In genomic region chr3:169940486-169941181, GRCh38 we compare ENCODE assay signal across 11 cellular contexts. TPM values are rescaled to one million over a fixed set of nuclear protein-coding genes. Genes with fewer than 3 reads are reported as not detected.
DNase-seq lines count a peak whose midpoint lies in the region; ATAC-seq, FAIRE-seq and TF ChIP-seq lines count a peak whose summit lies in the region.
"Had no signal": no experiment of that assay in that cellular context is flagged by ENCODE, and none has a peak within 500 bp of the region (broad histone marks: within the 10 kb centered on the region; RNA-seq: fewer than 3 reads in every experiment).

No MANE protein-coding gene starts in this region.

- H3K9ac ChIP-seq in GM12878 (ENCODE audit: control insufficient read depth, insufficient read depth, low read length): peak overlapping the region; percentile 78

- H3K4me1 Mint-ChIP-seq in CD4-positive, alpha-beta memory T cell: peaks cover 5 to 15% (median 6%) of the 10 kb centered on the region in 4 donors
- peaks cover 13% of the 10 kb centered on the region for H3K4me1 Mint-ChIP-seq in T-helper 2 cell treated with Interferon-gamma antibody and Interleukin-4, amounts not matched to agents 5 μg/mL and 100 μg/mL, for 36 hours (ENCODE audit: low read depth)

- peaks cover 14 to 15% of the 10 kb centered on the region in 2 donors for H3K27me3 Mint-ChIP-seq in CD4-positive, alpha-beta memory T cell
- peaks cover 5% of the 10 kb centered on the region for H3K27me3 Mint-ChIP-seq in T-helper 2 cell treated with Interferon-gamma antibody and Interleukin-4, amounts not matched to agents 5 μg/mL and 100 μg/mL, for 36 hours (ENCODE audit: low read depth)

- no peaks in the 10 kb centered on the region for H4K20me1 ChIP-seq in GM12878 (ENCODE audit: control insufficient read depth, insufficient read depth)

- H3K79me2 ChIP-seq in GM12878 (ENCODE audit: control insufficient read depth, insufficient read depth, low read length): no peaks in the 10 kb centered on the region; the same call in 1 of the 2 replicates

- intact Hi-C loops in GM12878 (cut with micrococcal nuclease; ENCODE audit: unreplicated experiment): no loop called here
- intact Hi-C loops in CD4-positive, alpha-beta memory T cell (cut with micrococcal nuclease): no loop called here

- peak overlapping the region; percentile 39 for H2AFZ ChIP-seq in GM12878 (ENCODE audit: control insufficient read depth, low read depth, low read length)

- no peaks in the 10 kb centered on the region for H3K27me3 ChIP-seq in GM12878 (replicated peaks in 1 of 2; ENCODE audit: control insufficient read depth in 2 of 2, insufficient read depth in 2 of 2, low read length in 1 of 2)
- no peaks in the 10 kb centered on the region for H3K27me3 ChIP-seq in CD4-positive, alpha-beta memory T cell (ENCODE audit: insufficient read depth, low read length)
- H3K27me3 ChIP-seq: body of pancreas had no signal

- no peaks in the 10 kb centered on the region for H3K36me3 Mint-ChIP-seq in CD4-positive, alpha-beta memory T cell
- H3K36me3 Mint-ChIP-seq in T-helper 2 cell treated with Interferon-gamma antibody and Interleukin-4, amounts not matched to agents 5 μg/mL and 100 μg/mL, for 36 hours (ENCODE audit: low read depth): no peaks in the 10 kb centered on the region

- H3K4me2 ChIP-seq in GM12878 (ENCODE audit: control insufficient read depth, insufficient read depth): peak overlapping the region; percentile 70

- in situ Hi-C loops in GM12878 (cut with MboI): no loop called here

- POLR2A ChIA-PET in GM12878 (lab: Charles Lee): interaction anchor here (0.5 to 3.3 kb wide), 4 partner anchors 9 to 168 kb away, joined by 3 to 24 read pairs (median 5); partner anchors contain the start of gene SEC62
- POLR2A ChIA-PET in CD4-positive, alpha-beta memory T cell (lab: Charles Lee; ENCODE audit: partially characterized antibody): interaction anchor here (0.6 kb wide), 1 partner anchor 30 kb away, joined by 3 read pairs; no protein-coding TSS in a partner anchor

- peak overlapping the region; percentile 45 for H3K4me3 ChIP-seq in GM12878
- H3K4me3 ChIP-seq in CD4-positive, alpha-beta memory T cell (ENCODE audit: low read length in 2 of 2): no peak overlapping the region
- H3K4me3 ChIP-seq: body of pancreas had no signal

- BruUV-seq in GM12878 (replicated peaks; lab: Mats Ljungman, UMichigan): TSS peak; percentile 82

- TF ChIP-seq RAD21 in GM12878 (IDR thresholded peaks at IDR 0.05; ENCODE audit: insufficient read depth, low read depth, low read length): no peak

- H3K36me3 ChIP-seq in GM12878 (ENCODE audit: control insufficient read depth in 2 of 2, insufficient read depth in 2 of 2, low read length in 1 of 2): no peaks in the 10 kb centered on the region
- no peaks in the 10 kb centered on the region for H3K36me3 ChIP-seq in CD4-positive, alpha-beta memory T cell (ENCODE audit: insufficient read depth, low read length)

- ATAC-seq in GM18511 (IDR thresholded peaks at IDR 0.05; ENCODE audit: unreplicated experiment) (peak; percentile 83), GM21526 (IDR thresholded peaks at IDR 0.05; ENCODE audit: low FRiP score, unreplicated experiment) (peak; percentile 78), HG03432 (IDR thresholded peaks at IDR 0.05; ENCODE audit: unreplicated experiment) (peak; percentile 81), GM12878 (peak; percentile 86)
- ATAC-seq: body of pancreas had no signal

- no peaks in the 10 kb centered on the region for H3K9me3 Mint-ChIP-seq in CD4-positive, alpha-beta memory T cell
- H3K9me3 Mint-ChIP-seq in T-helper 2 cell treated with Interferon-gamma antibody and Interleukin-4, amounts not matched to agents 5 μg/mL and 100 μg/mL, for 36 hours: no peaks in the 10 kb centered on the region

- RAD21 ChIA-PET in GM12878 (lab: Charles Lee; ENCODE audit: unreplicated experiment): interaction anchor here (0.8 to 13.6 kb wide), 5 partner anchors 8 to 26 kb away, joined by 3 to 123 read pairs (median 4); partner anchors contain the start of gene SEC62

- FAIRE-seq in GM12878 (lab: Jason Lieb, UNC): peak; percentile 89

- SMC1A ChIA-PET in GM12878 (lab: Charles Lee; ENCODE audit: uncharacterized antibody, unreplicated experiment): interaction anchor here (1.4 to 14.2 kb wide), 5 partner anchors 8 to 27 kb away, joined by 13 to 174 read pairs (median 24); partner anchors contain the start of gene SEC62

- 0% methylated on average over 6 of the region's 6 CpGs for WGBS in GM12878 (ENCODE audit: insufficient coverage, insufficient replicate concordance, low lambda C conversion rate, missing lambda C conversion rate)

- CTCF ChIA-PET in GM12878 (lab: Yijun Ruan, JAX): interaction anchor here (1.0 to 2.7 kb wide), 2 partner anchors 14 to 27 kb away, joined by 3 to 12 read pairs; partner anchors contain the start of gene SEC62
- CTCF ChIA-PET in CD4-positive, alpha-beta memory T cell (lab: Charles Lee; ENCODE audit: partially characterized antibody): interaction anchor here (1.2 kb wide), 1 partner anchor 79 kb away, joined by 3 read pairs; no protein-coding TSS in a partner anchor

- H3K9me3 ChIP-seq in GM12878 (replicated peaks; ENCODE audit: control insufficient read depth, insufficient read depth, low read length): no peaks in the 10 kb centered on the region; the same call in 2 of the 3 replicates
- no peaks in the 10 kb centered on the region for H3K9me3 ChIP-seq in CD4-positive, alpha-beta memory T cell (ENCODE audit: control insufficient read depth in 1 of 2, low read length in 2 of 2)
- H3K9me3 ChIP-seq: body of pancreas had no signal

- DNase-seq in GM12878 (ENCODE audit: low read depth, low spot score): peak; percentile 87
- DNase-seq in CD4-positive, alpha-beta memory T cell: no peak
- DNase-seq in NCI-H345 (lab: John Stamatoyannopoulos, UW): no peak
- DNase-seq in dedifferentiated amniotic fluid mesenchymal stem cell (ENCODE audit: extremely low spot score): no peak
- no peak for DNase-seq in T-helper 2 cell treated with Interferon-gamma antibody and Interleukin-4, amounts not matched to agents 5 μg/mL and 100 μg/mL, for 36 hours (ENCODE audit: low spot score)
- DNase-seq: activated CD4-positive, alpha-beta T cell treated with anti-CD3 and anti-CD28 coated beads for 48 hours; body of pancreas had no signal

- peaks cover 43% of the 10 kb centered on the region for H3K4me1 ChIP-seq in GM12878 (ENCODE audit: control insufficient read depth, insufficient read depth, low read length)
- H3K4me1 ChIP-seq in CD4-positive, alpha-beta memory T cell (ENCODE audit: insufficient read depth, low read length): peaks cover 5% of the 10 kb centered on the region
- H3K4me1 ChIP-seq: body of pancreas had no signal

- no peak for TF ChIP-seq CTCF in GM12878 (IDR thresholded peaks at IDR 0.05 in 2 of 3, conservative IDR thresholded peaks at IDR 0.05 in 1 of 3; ENCODE audit: control insufficient read depth in 2 of 3, extremely low read depth in 1 of 3, insufficient read depth in 1 of 3, low read depth in 3 of 3, low read length in 3 of 3)

- H3K27ac Mint-ChIP-seq in CD4-positive, alpha-beta memory T cell: no peak overlapping the region
- H3K27ac Mint-ChIP-seq in T-helper 2 cell treated with Interferon-gamma antibody and Interleukin-4, amounts not matched to agents 5 μg/mL and 100 μg/mL, for 36 hours: no peak overlapping the region

- peak overlapping the region; percentile 99 for H3K27ac ChIP-seq in GM12878 (ENCODE audit: control insufficient read depth, insufficient read depth)
- H3K27ac ChIP-seq in CD4-positive, alpha-beta memory T cell (ENCODE audit: low read depth, low read length): no peak overlapping the region
- H3K27ac ChIP-seq: body of pancreas had no signal

- H3K4me3 Mint-ChIP-seq in CD4-positive, alpha-beta memory T cell: no peak overlapping the region
- no peak overlapping the region for H3K4me3 Mint-ChIP-seq in T-helper 2 cell treated with Interferon-gamma antibody and Interleukin-4, amounts not matched to agents 5 μg/mL and 100 μg/mL, for 36 hours

- no peak for TF ChIP-seq POLR2A in GM12878 (IDR thresholded peaks at IDR 0.05; ENCODE audit: low read depth, low read length)

- TF ChIP-seq EP300 in GM12878 (IDR thresholded peaks at IDR 0.05; ENCODE audit: borderline replicate concordance in 1 of 2, control insufficient read depth in 1 of 2, low read depth in 2 of 2, low read length in 2 of 2): peak; percentile 81 to 95

RNA-seq across cellular contexts. Expression of gene SEC62, which starts 26.0 kb away (rescaled TPM):
- 42.3 and 54.8 TPM in 2 replicates for total RNA-seq in GM12878 (2013; cell fraction: nucleolus; rRNA removed)
- total RNA-seq in GM12878 (2014; rRNA removed): 25.6 and 34.1 TPM in 2 replicates
- total RNA-seq in GM12878 (2014; rRNA removed; fragmentation: Illumina TruSeq; extraction: Trizol): 60.8 and 70.3 TPM in 2 replicates
- total RNA-seq in GM12878 (2021): 68.8 and 74.6 TPM in 2 replicates
- polyA plus RNA-seq in GM12878 (2011; ENCODE audit: low read depth): 57.4 TPM
- 59.6 and 64.3 TPM in 2 replicates for polyA plus RNA-seq in GM12878 (2011; rRNA removed)
- polyA plus RNA-seq in GM12878 (2011; cell fraction: cytosol; rRNA removed): 21.2 and 33.9 TPM in 2 replicates
- polyA plus RNA-seq in GM12878 (2011; cell fraction: nucleus; rRNA removed): 18.1 and 22.6 TPM in 2 replicates
- 86.6 and 176 TPM in 2 replicates for polyA plus RNA-seq in GM12878 (2012)
- polyA plus RNA-seq in GM12878 (2014; fragmentation: Illumina TruSeq; extraction: Trizol): 115 and 146 TPM in 2 replicates
- 100 to 1,000 TPM; 252 to 270 TPM for polyA plus RNA-seq in GM12878 (2014; fragmentation: Nextera tagmentation; extraction: Ambion mirVana)
- polyA plus RNA-seq in GM12878 (2014; rRNA removed): 44.1 and 45.5 TPM in 2 replicates
- polyA plus RNA-seq in GM12878 (2016; fragmentation: Nextera tagmentation; extraction: Ambion mirVana): 100 to 1,000 TPM; 160 to 165 TPM
- 71.9 and 81.5 TPM in 2 replicates for polyA minus RNA-seq in GM12878 (2011; rRNA and poly(A)+ RNA removed)
- 9.6 and 15.8 TPM in 2 replicates for polyA minus RNA-seq in GM12878 (2011; cell fraction: cytosol; rRNA and poly(A)+ RNA removed)
- polyA minus RNA-seq in GM12878 (2011; cell fraction: nucleus; rRNA and poly(A)+ RNA removed): 12.2 and 15.9 TPM in 2 replicates
- 100 to 1,000 TPM; 127 to 136 TPM for total RNA-seq in CD4-positive, alpha-beta memory T cell
- polyA plus RNA-seq in CD4-positive, alpha-beta memory T cell: 100 to 1,000 TPM; 153 to 180 TPM

RNA-seq across cellular contexts. Expression of gene SAMD7, which starts 29.3 kb away (rescaled TPM):
- not detected in 2 replicates for total RNA-seq in GM12878 (2013; cell fraction: nucleolus; rRNA removed)
- total RNA-seq in GM12878 (2014; rRNA removed) (0.11 TPM in 1 of 2 replicates, not detected in the other), GM12878 (2014; rRNA removed; fragmentation: Illumina TruSeq; extraction: Trizol) (0.04 and 0.05 TPM in 2 replicates), GM12878 (2021) (not detected in 2 replicates)
- polyA plus RNA-seq in GM12878 (2011; ENCODE audit: low read depth): not detected
- polyA plus RNA-seq in GM12878 (2011; rRNA removed) (not detected in 2 replicates), GM12878 (2014; fragmentation: Illumina TruSeq; extraction: Trizol) (0.07 TPM in 1 of 2 replicates, not detected in the other), GM12878 (2014; fragmentation: Nextera tagmentation; extraction: Ambion mirVana) (under 1 TPM; 0.04 to 0.11 TPM), GM12878 (2014; rRNA removed) (0.03 and 0.10 TPM in 2 replicates), GM12878 (2016; fragmentation: Nextera tagmentation; extraction: Ambion mirVana) (under 1 TPM in 1 of 2 experiments, not detected in 1; 0.11 TPM)
- not detected in 2 replicates for polyA plus RNA-seq in GM12878 (2011; cell fraction: cytosol; rRNA removed)
- not detected in 2 replicates for polyA plus RNA-seq in GM12878 (2011; cell fraction: nucleus; rRNA removed)
- 0.12 TPM in 1 of 2 replicates, not detected in the other for polyA plus RNA-seq in GM12878 (2012)
- not detected in 2 replicates for polyA minus RNA-seq in GM12878 (2011; rRNA and poly(A)+ RNA removed)
- polyA minus RNA-seq in GM12878 (2011; cell fraction: cytosol; rRNA and poly(A)+ RNA removed): not detected in 2 replicates
- not detected in 2 replicates for polyA minus RNA-seq in GM12878 (2011; cell fraction: nucleus; rRNA and poly(A)+ RNA removed)
- not detected for total RNA-seq in CD4-positive, alpha-beta memory T cell
- not detected for polyA plus RNA-seq in CD4-positive, alpha-beta memory T cell
- total RNA-seq: body of pancreas had no signal
- polyA plus RNA-seq: thymus had no signal
